ENCODE assay signal across 12 cellular contexts in the genomic region with DNA sequence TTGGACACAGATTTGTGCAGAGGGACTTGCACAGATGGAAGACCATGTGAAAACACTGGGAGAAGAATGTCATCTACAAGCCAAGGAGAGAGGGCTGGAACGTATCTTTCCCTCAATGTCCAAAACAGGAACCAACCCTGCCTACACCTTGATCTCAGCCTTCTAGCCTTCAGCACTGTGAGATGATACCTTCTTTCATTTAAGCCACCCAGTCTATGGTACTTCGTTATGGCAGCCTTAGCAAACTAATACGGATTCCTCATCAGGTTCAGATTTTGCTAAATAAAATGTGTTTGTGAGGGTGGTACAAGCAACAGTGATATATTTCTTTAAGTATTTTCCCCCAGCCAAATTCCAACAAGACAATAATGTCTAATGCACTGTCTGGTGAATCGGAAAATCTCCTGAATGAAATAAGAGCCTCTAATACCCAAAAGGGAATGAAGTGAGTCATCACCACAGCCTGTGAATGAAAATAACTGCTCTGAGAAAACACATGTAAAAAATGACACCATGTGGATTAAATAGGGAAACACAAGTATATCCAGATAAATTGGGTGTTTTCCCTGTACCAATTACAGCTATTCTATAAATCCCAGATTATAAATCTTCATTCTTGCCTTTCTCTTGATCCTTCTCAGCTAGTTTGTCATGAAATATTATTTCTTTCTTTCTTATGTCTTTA.
DNase-seq lines count a peak whose midpoint lies in the region; ATAC-seq, FAIRE-seq and TF ChIP-seq lines count a peak whose summit lies in the region.
"Had no signal": no experiment of that assay in that cellular context is flagged by ENCODE, and none has a peak within 500 bp of the region (broad histone marks: within the 10 kb centered on the region; RNA-seq: fewer than 3 reads in every experiment).

No MANE protein-coding gene starts in this region.

- no peak for TF ChIP-seq CTCF in activated CD8-positive, alpha-beta T cell treated with anti-CD3 and anti-CD28 coated beads for 36 hours (IDR thresholded peaks at IDR 0.05)

- H3K9me3 Mint-ChIP-seq in activated CD8-positive, alpha-beta T cell treated with anti-CD3 and anti-CD28 coated beads for 36 hours: peaks cover 3% of the 10 kb centered on the region

- no peaks in the 10 kb centered on the region for H3K27me3 Mint-ChIP-seq in activated CD8-positive, alpha-beta T cell treated with anti-CD3 and anti-CD28 coated beads for 36 hours
- H3K27me3 Mint-ChIP-seq: activated CD8-positive, alpha-beta memory T cell treated with anti-CD3 and anti-CD28 coated beads, Interleukin-2, amount 10 ng/mL, durations not matched to agents 7 days and 5 days had no signal

- DNase-seq in ELR (ENCODE audit: low read depth) (peak; percentile 87), RCC 7860 (ENCODE audit: low spot score) (peak; percentile 77), fibroblast of gingiva (ENCODE audit: low read depth) (peak; percentile 77), pulmonary artery endothelial cell (ENCODE audit: low read depth, low spot score) (peak; percentile 17), CD1c-positive myeloid dendritic cell (ENCODE audit: extremely low spot score) (no peak), NOMO-1 (lab: John Stamatoyannopoulos, UW; ENCODE audit: unreplicated experiment in 2 of 2) (no peak)
- no peak for DNase-seq in activated CD8-positive, alpha-beta T cell treated with anti-CD3 and anti-CD28 coated beads for 36 hours
- DNase-seq: activated CD8-positive, alpha-beta memory T cell treated with anti-CD3 and anti-CD28 coated beads, Interleukin-2, amount 10 ng/mL, durations not matched to agents 7 days and 5 days; cerebellar nuclear complex; NCI-H1436; small intestine had no signal

- intact Hi-C loops in activated CD8-positive, alpha-beta T cell treated with anti-CD3 and anti-CD28 coated beads for 36 hours (cut with micrococcal nuclease): no loop called here

- H3K4me3 Mint-ChIP-seq in activated CD8-positive, alpha-beta T cell treated with anti-CD3 and anti-CD28 coated beads for 36 hours: no peak overlapping the region
- H3K4me3 Mint-ChIP-seq: activated CD8-positive, alpha-beta memory T cell treated with anti-CD3 and anti-CD28 coated beads, Interleukin-2, amount 10 ng/mL, durations not matched to agents 7 days and 5 days had no signal

- no peak for ATAC-seq in HG03442 (IDR thresholded peaks at IDR 0.05; ENCODE audit: unreplicated experiment)
- ATAC-seq in activated CD8-positive, alpha-beta T cell treated with anti-CD3 and anti-CD28 coated beads for 36 hours: no peak
- ATAC-seq: activated CD8-positive, alpha-beta memory T cell treated with anti-CD3 and anti-CD28 coated beads, Interleukin-2, amount 10 ng/mL, durations not matched to agents 7 days and 5 days had no signal

- no peaks in the 10 kb centered on the region for H3K36me3 Mint-ChIP-seq in activated CD8-positive, alpha-beta T cell treated with anti-CD3 and anti-CD28 coated beads for 36 hours (ENCODE audit: low read depth)
- H3K36me3 Mint-ChIP-seq: activated CD8-positive, alpha-beta memory T cell treated with anti-CD3 and anti-CD28 coated beads, Interleukin-2, amount 10 ng/mL, durations not matched to agents 7 days and 5 days had no signal

- H3K27ac Mint-ChIP-seq in activated CD8-positive, alpha-beta T cell treated with anti-CD3 and anti-CD28 coated beads for 36 hours: no peak overlapping the region
- H3K27ac Mint-ChIP-seq: activated CD8-positive, alpha-beta memory T cell treated with anti-CD3 and anti-CD28 coated beads, Interleukin-2, amount 10 ng/mL, durations not matched to agents 7 days and 5 days had no signal

- POLR2A ChIA-PET in activated CD8-positive, alpha-beta T cell treated with anti-CD3 and anti-CD28 coated beads for 36 hours (lab: Charles Lee): no interaction called here

- peak; percentile 95 for FAIRE-seq in RCC 7860 (lab: Jason Lieb, UNC)
- FAIRE-seq: small intestine had no signal

- no peaks in the 10 kb centered on the region for H3K4me1 Mint-ChIP-seq in activated CD8-positive, alpha-beta T cell treated with anti-CD3 and anti-CD28 coated beads for 36 hours (ENCODE audit: low read depth)
- H3K4me1 Mint-ChIP-seq: activated CD8-positive, alpha-beta memory T cell treated with anti-CD3 and anti-CD28 coated beads, Interleukin-2, amount 10 ng/mL, durations not matched to agents 7 days and 5 days had no signal

- CTCF ChIA-PET in activated CD8-positive, alpha-beta T cell treated with anti-CD3 and anti-CD28 coated beads for 36 hours (lab: Charles Lee): no interaction called here

Comparison
In these comparisons a context has a peak if more than half of its experiments do, and no peak if none do; other contexts are left out.
1. DNase-seq: peak in ELR (single experiment), RCC 7860 (single experiment), fibroblast of gingiva (single experiment) and pulmonary artery endothelial cell (single experiment); none in CD1c-positive myeloid dendritic cell (single experiment), NOMO-1 (0 of 2) and activated CD8-positive, alpha-beta T cell treated with anti-CD3 and anti-CD28 coated beads for 36 hours (single experiment).